ENCODE assay signal across 11 cellular contexts in genomic region chr4:146637853-146638800, GRCh38. TPM values are rescaled to one million over a fixed set of nuclear protein-coding genes. Genes with fewer than 3 reads are reported as not detected.
A peak's percentile ranks its signal among the peaks of the same experiment; 100 is the strongest.
DNase-seq lines count a peak whose midpoint lies in the region; FAIRE-seq and TF ChIP-seq lines count a peak whose summit lies in the region.
"Had no signal": no experiment of that assay in that cellular context is flagged by ENCODE, and none has a peak within 500 bp of the region (broad histone marks: within the 10 kb centered on the region; RNA-seq: fewer than 3 reads in every experiment).

No MANE protein-coding gene starts in this region.

- H4K20me1 ChIP-seq in H1 (replicated peaks in 1 of 2; ENCODE audit: control insufficient read depth in 1 of 2, insufficient read depth in 2 of 2, low read length in 2 of 2): peaks cover 15 to 21% of the 10 kb centered on the region in 2 experiments

- H3K4me3 ChIP-seq in H1 (ENCODE audit: extremely low read depth in 1 of 4, insufficient read depth in 2 of 4, low read depth in 3 of 4, low read length in 4 of 4) (peak overlapping the region; percentile 51 to 73 (median 52)), trophoblast cell (ENCODE audit: low read depth, low read length) (no peak overlapping the region), colonic mucosa (no peak overlapping the region)

- TF ChIP-seq EP300 in H1 (IDR thresholded peaks at IDR 0.05; ENCODE audit: borderline replicate concordance in 1 of 2, low read depth in 2 of 2, low read length in 2 of 2): no peak

- H3K14ac ChIP-seq in H1 (ENCODE audit: insufficient read length): no peak overlapping the region
- no peak overlapping the region for H3K14ac ChIP-seq in trophoblast cell (ENCODE audit: low read length)

- no peak for TF ChIP-seq POLR2A in H1 (IDR thresholded peaks at IDR 0.05; ENCODE audit: control extremely low read depth in 1 of 2, low read depth in 2 of 2, low read length in 2 of 2)

- H3K23ac ChIP-seq in H1 (ENCODE audit: insufficient read length) (no peak overlapping the region), trophoblast cell (ENCODE audit: low read length) (no peak overlapping the region)

- peaks cover 6 to 18% (median 9%) of the 10 kb centered on the region in 4 experiments for H3K4me1 ChIP-seq in H1 (replicated peaks in 1 of 4; ENCODE audit: control insufficient read depth in 3 of 4, insufficient read depth in 4 of 4, low read length in 3 of 4)
- peaks cover 8% of the 10 kb centered on the region in 2 experiments for H3K4me1 ChIP-seq in trophoblast cell (ENCODE audit: control insufficient read depth in 1 of 2, insufficient read depth in 2 of 2, low read length in 2 of 2)
- H3K4me1 ChIP-seq in colonic mucosa: no peaks in the 10 kb centered on the region

- H2BK120ac ChIP-seq in H1 (replicated peaks; ENCODE audit: low read depth, low read length) (no peak overlapping the region), trophoblast cell (ENCODE audit: insufficient read depth, low read length, poor library complexity) (no peak overlapping the region)

- H3K36me3 ChIP-seq in H1 (ENCODE audit: control insufficient read depth in 2 of 4, insufficient read depth in 4 of 4, low read length in 3 of 4): peaks cover 0 to 3% (median 0%) of the 10 kb centered on the region in 4 experiments; a peak in 1 of 8 replicates
- H3K36me3 ChIP-seq in trophoblast cell (ENCODE audit: control insufficient read depth in 1 of 2, insufficient read depth in 2 of 2, low read length in 2 of 2): no peaks in the 10 kb centered on the region
- no peaks in the 10 kb centered on the region for H3K36me3 ChIP-seq in colonic mucosa

- H4K8ac ChIP-seq in H1 (ENCODE audit: extremely low read depth, insufficient read depth, low read length) (no peak overlapping the region), trophoblast cell (ENCODE audit: low read depth, low read length) (no peak overlapping the region)

- POLR2A ChIA-PET in H1 (lab: Charles Lee; ENCODE audit: partially characterized antibody): interaction anchor here (1.0 to 3.4 kb wide), 3 partner anchors 10 to 306 kb away, joined by 3 to 9 read pairs (median 3); no protein-coding TSS in a partner anchor

- H3K4ac ChIP-seq in H1 (replicated peaks; ENCODE audit: insufficient read length, low read depth, low read length) (no peak overlapping the region), trophoblast cell (ENCODE audit: low read depth, low read length) (no peak overlapping the region)

- WGBS in H1 (ENCODE audit: extremely low coverage in 1 of 2, insufficient coverage in 1 of 2, insufficient read length in 1 of 2, insufficient replicate concordance in 2 of 2, low coverage in 1 of 2, low lambda C conversion rate in 2 of 2, missing lambda C conversion rate in 1 of 2), 2 experiments: 3% methylated on average over 30 of the region's 66 CpGs; no CpG with 5 or more reads in 1 of the 2 experiments
- no CpG with 5 or more reads among the region's 66 CpGs for WGBS in trophoblast cell (ENCODE audit: extremely low coverage, insufficient coverage, insufficient read length)

- TF ChIP-seq CTCF in H1 (IDR thresholded peaks at IDR 0.05; ENCODE audit: control extremely low read depth in 1 of 3, insufficient read depth in 1 of 3, low read depth in 1 of 3, low read length in 3 of 3) (no peak), colonic mucosa (IDR thresholded peaks at IDR 0.05) (no peak)

- H3K9me3 ChIP-seq in H1 (ENCODE audit: insufficient read depth in 2 of 2, low read depth in 1 of 2, low read length in 1 of 2): no peaks in the 10 kb centered on the region
- peaks cover 8% of the 10 kb centered on the region for H3K9me3 ChIP-seq in trophoblast cell (ENCODE audit: insufficient read depth, low read depth, low read length)
- no peaks in the 10 kb centered on the region for H3K9me3 ChIP-seq in colonic mucosa

- no peak for TF ChIP-seq RAD21 in H1 (IDR thresholded peaks at IDR 0.05 in 1 of 2, conservative IDR thresholded peaks at IDR 0.05 in 1 of 2; ENCODE audit: low read depth in 2 of 2, low read length in 2 of 2)

- H4K5ac ChIP-seq in H1 (ENCODE audit: insufficient read length, low read depth, low read length): no peak overlapping the region

- intact Hi-C loops in colonic mucosa (cut with DNase I): no loop called here

- H3K79me1 ChIP-seq in H1 (ENCODE audit: low read depth, low read length): no peaks in the 10 kb centered on the region; the same call in 1 of the 2 replicates
- no peaks in the 10 kb centered on the region for H3K79me1 ChIP-seq in trophoblast cell (ENCODE audit: low read length)

- H2BK5ac ChIP-seq in H1 (ENCODE audit: low read depth, low read length) (no peak overlapping the region), trophoblast cell (ENCODE audit: low read depth, low read length, poor library complexity) (no peak overlapping the region)

- H3K18ac ChIP-seq in H1 (ENCODE audit: extremely low read depth, low read length) (no peak overlapping the region), trophoblast cell (ENCODE audit: low read length) (no peak overlapping the region)

- H3K4me2 ChIP-seq in H1 (ENCODE audit: insufficient read depth in 1 of 2, low read depth in 2 of 2, low read length in 2 of 2) (peak overlapping the region; percentile 65 to 89), trophoblast cell (ENCODE audit: low read length) (peak overlapping the region; percentile 53)

- H2BK20ac ChIP-seq in H1 (ENCODE audit: low read length): no peak overlapping the region

- H3K27me3 ChIP-seq in H1 (replicated peaks in 1 of 4; ENCODE audit: control insufficient read depth in 3 of 4, extremely low read depth in 1 of 4, insufficient read depth in 3 of 4, low read length in 3 of 4) (peaks cover 84 to 100% (median 94%) of the 10 kb centered on the region in 4 experiments), trophoblast cell (ENCODE audit: insufficient read depth, low read length) (peaks cover 58% of the 10 kb centered on the region), colonic mucosa (peaks cover 54% of the 10 kb centered on the region)

- H3K9ac ChIP-seq in H1 (replicated peaks in 1 of 4; ENCODE audit: extremely low read depth in 1 of 4, low read depth in 3 of 4, low read length in 3 of 4) (no peak overlapping the region), trophoblast cell (ENCODE audit: low read length) (no peak overlapping the region), colonic mucosa (ENCODE audit: low read depth in 2 of 2, low read length in 2 of 2) (no peak overlapping the region)

- H4K91ac ChIP-seq in H1 (replicated peaks; ENCODE audit: insufficient read length, low read length): no peak overlapping the region
- no peak overlapping the region for H4K91ac ChIP-seq in trophoblast cell (ENCODE audit: low read depth, low read length)

- H2BK12ac ChIP-seq in H1 (ENCODE audit: low read depth, low read length) (no peak overlapping the region), trophoblast cell (ENCODE audit: low read length) (no peak overlapping the region)

- no peak overlapping the region for H2BK15ac ChIP-seq in H1 (ENCODE audit: low read length)

- H3K27ac ChIP-seq in H1 (ENCODE audit: low read depth, low read length) (no peak overlapping the region), trophoblast cell (ENCODE audit: low read depth, low read length) (no peak overlapping the region), colonic mucosa (no peak overlapping the region)

- no peak overlapping the region for H4K12ac ChIP-seq in trophoblast cell (ENCODE audit: low read depth, low read length)

- DNase-seq in NCI-H187 (lab: John Stamatoyannopoulos, UW) (peak; percentile 47 to 63), NCI-H187 treated with DMSO at 0.1 percent for 48 hours (lab: John Stamatoyannopoulos, UW) (no peak), NCI-H1930 (lab: John Stamatoyannopoulos, UW) (peak; percentile 31 to 34), H1 (ENCODE audit: low read depth in 1 of 2, low spot score in 2 of 2) (peak in 1 of 2 experiments; percentile 71), trophoblast cell (no peak), colonic mucosa (no peak), HuH-7 (ENCODE audit: low spot score) (no peak), NCI-H524 treated with DMSO at 0.1 percent for 48 hours (lab: John Stamatoyannopoulos, UW) (no peak)
- DNase-seq: central memory CD4-positive, alpha-beta T cell; NCI-H2227 treated with DMSO at 0.1 percent for 48 hours had no signal

- H2AFZ ChIP-seq in H1 (ENCODE audit: low read length) (no peak overlapping the region; the same call in 1 of the 2 replicates), trophoblast cell (ENCODE audit: insufficient read depth, low read length, poor library complexity) (no peak overlapping the region)

- H3K56ac ChIP-seq in H1 (replicated peaks; ENCODE audit: insufficient read length, low read depth, low read length): no peak overlapping the region

- H2AK5ac ChIP-seq in H1 (ENCODE audit: low read depth, low read length) (no peak overlapping the region), trophoblast cell (ENCODE audit: low read length) (no peak overlapping the region)

- no peak for FAIRE-seq in H1 (lab: Jason Lieb, UNC)

- peaks cover 20% of the 10 kb centered on the region; the same call in 1 of the 2 replicates for H3K23me2 ChIP-seq in H1 (ENCODE audit: low read depth, low read length)

- no peaks in the 10 kb centered on the region for H3K79me2 ChIP-seq in H1 (ENCODE audit: control insufficient read depth in 1 of 2, insufficient read depth in 2 of 2, low read length in 2 of 2)
- H3K79me2 ChIP-seq in trophoblast cell (ENCODE audit: control insufficient read depth, insufficient read depth, low read length, poor library complexity): no peaks in the 10 kb centered on the region

- CTCF ChIA-PET in H1 (lab: Charles Lee; ENCODE audit: partially characterized antibody): interaction anchor here (0.5 to 1.1 kb wide), 2 partner anchors 10 to 21 kb away, joined by 3 to 5 read pairs; no protein-coding TSS in a partner anchor

TF ChIP-seq in H1, 55 proteins besides CTCF, POLR2A, EP300 and RAD21 (continues in another document):
- TF ChIP-seq RNF2 (IDR thresholded peaks at IDR 0.05; ENCODE audit: borderline replicate concordance, low read depth, low read length, missing control alignments, poor library complexity, severe bottlenecking): peak; percentile 42
- 0 out of 2 replicates have a peak, but pooled peaks have one; percentile 1 for TF ChIP-seq NRF1 (IDR thresholded peaks at IDR 0.05; ENCODE audit: low read depth, low read length)
- peak; percentile 29 for TF ChIP-seq ASH2L (IDR thresholded peaks at IDR 0.05; ENCODE audit: low read length)
- TF ChIP-seq EZH2 (IDR thresholded peaks at IDR 0.05; ENCODE audit: low read depth, low read length, severe bottlenecking): peak; percentile 74

RNA-seq across cellular contexts. Expression of gene POU4F2, which starts 0.6 kb away (rescaled TPM):
- not detected in 2 replicates for total RNA-seq in H1 (2021; fragmentation: NEBNext Ultra II Directional; extraction: Animal tissue kit (Norgen Biotek cat#: 25700))
- not detected in 2 replicates for polyA plus RNA-seq in H1 (2011; rRNA removed)
- not detected for polyA plus RNA-seq in H1 (2011; cell fraction: cytosol; rRNA removed)
- polyA plus RNA-seq in H1 (2011; cell fraction: nucleus; rRNA removed): not detected
- polyA plus RNA-seq in H1 (2012, experiment 1 of 2): not detected in 4 replicates
- not detected for polyA plus RNA-seq in H1 (2012, experiment 2 of 2)
- not detected for polyA plus RNA-seq in H1 (2013, experiment 1 of 2)
- not detected for polyA plus RNA-seq in H1 (2013, experiment 2 of 2)
- not detected in 2 replicates for polyA minus RNA-seq in H1 (2011; rRNA and poly(A)+ RNA removed)
- not detected for polyA minus RNA-seq in H1 (2011; cell fraction: cytosol; rRNA and poly(A)+ RNA removed)
- not detected for polyA minus RNA-seq in H1 (2011; cell fraction: nucleus; rRNA and poly(A)+ RNA removed)
- not detected in 2 replicates for polyA plus RNA-seq in trophoblast cell (2013)
- not detected for total RNA-seq in colonic mucosa
- polyA plus RNA-seq: AG04450 had no signal

Comparison
In these comparisons a context has a peak if more than half of its experiments do, and no peak if none do; other contexts are left out.
1. DNase-seq: peak in NCI-H187 (2 of 2) and NCI-H1930 (2 of 2); none in NCI-H187 treated with DMSO at 0.1 percent for 48 hours (single experiment), trophoblast cell (0 of 2), colonic mucosa (single experiment), HuH-7 (single experiment) and NCI-H524 treated with DMSO at 0.1 percent for 48 hours (single experiment).
2. H3K4me3 ChIP-seq: peak in H1 (4 of 4); none in trophoblast cell (single experiment) and colonic mucosa (single experiment).